Comparison of ENCODE assay signal across 14 cellular contexts in the genomic region with DNA sequence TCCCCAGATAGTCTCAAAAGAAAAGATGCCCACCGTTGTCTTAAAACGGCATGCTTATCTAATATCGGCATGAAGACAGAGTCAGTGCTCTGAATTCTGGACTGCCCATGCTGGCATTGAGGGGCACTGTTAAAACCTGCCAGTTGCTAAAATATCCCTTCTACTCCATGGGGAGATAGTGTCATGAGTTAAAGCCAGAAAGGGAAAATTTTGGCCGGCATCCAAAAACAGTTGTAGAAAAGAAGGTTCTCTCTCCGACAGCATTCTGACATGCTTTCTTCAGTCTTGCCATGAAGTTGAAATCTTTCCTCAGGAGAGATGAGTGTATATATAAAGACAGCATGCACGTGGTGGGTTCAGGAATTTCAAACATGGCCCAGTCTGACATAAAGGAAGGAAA.
DNase-seq lines count a peak whose midpoint lies in the region; ATAC-seq and TF ChIP-seq lines count a peak whose summit lies in the region.
"Had no signal": no experiment of that assay in that cellular context is flagged by ENCODE, and none has a peak within 500 bp of the region (broad histone marks: within the 10 kb centered on the region; RNA-seq: fewer than 3 reads in every experiment).

No MANE protein-coding gene starts in this region.

- H3K9ac ChIP-seq in mammary epithelial cell (ENCODE audit: insufficient read depth, low read length), result no peak overlapping the region

- intact Hi-C loops in esophagus muscularis mucosa (cut with DNase I) (no loop called here), mammary epithelial cell (cut with micrococcal nuclease) (no loop called here), testis (cut with DNase I; ENCODE audit: low total_unique reads) (no loop called here)

- H3K9me3 ChIP-seq in esophagus muscularis mucosa (no peaks in the 10 kb centered on the region), mammary epithelial cell (replicated peaks; ENCODE audit: insufficient read depth, low read length) (no peaks in the 10 kb centered on the region), testis (no peaks in the 10 kb centered on the region)

- BruUV-seq in mammary epithelial cell (replicated peaks; lab: Mats Ljungman, UMichigan), result no TSS peak

- no peaks in the 10 kb centered on the region for H3K36me3 ChIP-seq in esophagus muscularis mucosa
- H3K36me3 ChIP-seq in mammary epithelial cell (ENCODE audit: insufficient read depth, low read length), result no peaks in the 10 kb centered on the region
- no peaks in the 10 kb centered on the region for H3K36me3 ChIP-seq in testis (ENCODE audit: low read depth, missing control alignments)

- H4K20me1 ChIP-seq in mammary epithelial cell (ENCODE audit: insufficient read depth, low read length), result no peaks in the 10 kb centered on the region

- H3K27me3 ChIP-seq in esophagus muscularis mucosa (no peaks in the 10 kb centered on the region), mammary epithelial cell (ENCODE audit: insufficient read depth, low read length) (no peaks in the 10 kb centered on the region), testis (no peaks in the 10 kb centered on the region)

- H3K4me1 ChIP-seq in esophagus muscularis mucosa, result no peaks in the 10 kb centered on the region
- no peaks in the 10 kb centered on the region for H3K4me1 ChIP-seq in mammary epithelial cell (ENCODE audit: insufficient read depth, low read length)
- H3K4me1 ChIP-seq in testis, result no peaks in the 10 kb centered on the region

- H3K4me3 ChIP-seq in esophagus muscularis mucosa, result no peak overlapping the region
- no peak overlapping the region for H3K4me3 ChIP-seq in mammary epithelial cell (replicated peaks in 1 of 3; ENCODE audit: insufficient read depth in 1 of 3, low read depth in 2 of 3, low read length in 3 of 3)
- no peak overlapping the region for H3K4me3 ChIP-seq in testis

- no peak overlapping the region for H2AFZ ChIP-seq in mammary epithelial cell (ENCODE audit: low read depth, low read length)

- no peak for TF ChIP-seq EP300 in esophagus muscularis mucosa (IDR thresholded peaks at IDR 0.05)

- 46% methylated on average over 6 of the region's 6 CpGs for WGBS in esophagus muscularis mucosa
- 66% methylated on average over 6 of the region's 6 CpGs for WGBS in mammary epithelial cell (ENCODE audit: low coverage, missing lambda C conversion rate)
- 51 to 53% methylated on average over 6 of the region's 6 CpGs for WGBS in testis, 2 donors

- CTCF ChIA-PET in mammary epithelial cell (lab: Charles Lee; ENCODE audit: low non-redundant PET), result no interaction called here

- in situ Hi-C loops in mammary epithelial cell (cut with MboI; ENCODE audit: low sequenced_read_pairs in 2 of 2), result no loop called here

- peak; percentile 2 for DNase-seq in NCI-H2196 (lab: John Stamatoyannopoulos, UW; ENCODE audit: unreplicated experiment)
- DNase-seq in NCI-H2196 treated with DMSO at 0.1 percent for 48 hours (lab: John Stamatoyannopoulos, UW; ENCODE audit: unreplicated experiment), result no peak
- DNase-seq in COR-L47 (lab: John Stamatoyannopoulos, UW), result peak; percentile 8
- peak; percentile 37 for DNase-seq in NCI-H69 (lab: John Stamatoyannopoulos, UW)
- peak; percentile 21 for DNase-seq in esophagus muscularis mucosa (ENCODE audit: extremely low spot score)
- DNase-seq in mammary epithelial cell, result no peak
- no peak for DNase-seq in testis
- DNase-seq: C1 segment of cervical spinal cord; CD4-positive, alpha-beta T cell; DMS53; GF-D8; HCEC 1CT; HFFc6 had no signal

- dilution Hi-C loops in mammary epithelial cell (cut with HindIII; ENCODE audit: low sequenced_read_pairs), result no loop called here

- TF ChIP-seq POLR2A in esophagus muscularis mucosa (IDR thresholded peaks at IDR 0.05; ENCODE audit: low read depth) (no peak), testis (IDR thresholded peaks at IDR 0.05) (no peak)

- H3K4me2 ChIP-seq in mammary epithelial cell (ENCODE audit: insufficient read depth, low read depth, low read length), result no peak overlapping the region

- H3K27ac ChIP-seq in esophagus muscularis mucosa (replicated peaks in 1 of 4), result no peak overlapping the region
- H3K27ac ChIP-seq in mammary epithelial cell (ENCODE audit: insufficient read depth, low read depth, low read length), result no peak overlapping the region
- H3K27ac ChIP-seq in testis, result no peak overlapping the region

- no peak for ATAC-seq in GM19351 (IDR thresholded peaks at IDR 0.05; ENCODE audit: unreplicated experiment)

- no peak for TF ChIP-seq CTCF in esophagus muscularis mucosa (IDR thresholded peaks at IDR 0.05)
- no peak for TF ChIP-seq CTCF in mammary epithelial cell (conservative IDR thresholded peaks at IDR 0.05 in 1 of 2, IDR thresholded peaks at IDR 0.05 in 1 of 2; ENCODE audit: extremely low read depth in 1 of 2, insufficient read depth in 1 of 2, low read depth in 1 of 2, low read length in 2 of 2)
- no peak for TF ChIP-seq CTCF in testis (IDR thresholded peaks at IDR 0.05)

- no peaks in the 10 kb centered on the region for H3K79me2 ChIP-seq in mammary epithelial cell (ENCODE audit: insufficient read depth, low read length)

Comparison
In these comparisons a context has a peak if more than half of its experiments do, and no peak if none do; other contexts are left out.
1. DNase-seq: peak in NCI-H2196 (single experiment), COR-L47 (single experiment), NCI-H69 (single experiment) and esophagus muscularis mucosa (single experiment); none in NCI-H2196 treated with DMSO at 0.1 percent for 48 hours (single experiment), mammary epithelial cell (single experiment) and testis (single experiment).